In genomic region chr10:1744524-1744923, GRCh38 we compare ENCODE assay signal across 8 cellular contexts. TPM values are rescaled to one million over a fixed set of nuclear protein-coding genes. Genes with fewer than 3 reads are reported as not detected.
"Had no signal": no experiment of that assay in that cellular context is flagged by ENCODE, and none has a peak within 500 bp of the region (broad histone marks: within the 10 kb centered on the region; RNA-seq: fewer than 3 reads in every experiment).

No MANE protein-coding gene starts in this region.

- H3K4me3 Mint-ChIP-seq: GM23338, HFFc6 had no signal

- H3K36me3 ChIP-seq: HAP-1 had no signal

- H3K4me3 ChIP-seq: GM23248, GM23338, HAP-1 had no signal

- ATAC-seq: GM23338, HCT116 had no signal

- H3K4me2 ChIP-seq: GM23338 had no signal

- H3K4me1 ChIP-seq: HAP-1 had no signal

- H3K9me3 ChIP-seq: HAP-1 had no signal

- H2AFZ ChIP-seq: GM23248, GM23338 had no signal

- H3K9ac ChIP-seq: GM23248 had no signal

- H3K27ac Mint-ChIP-seq: GM23338, HFFc6 had no signal

- DNase-seq: GM23248, GOT3, H7, HCEC 1CT, HFFc6 had no signal

- H3K27ac ChIP-seq: GM23248 had no signal

RNA-seq across cellular contexts. Expression of gene ADARB2, which starts 7.2 kb away (rescaled TPM):
- total RNA-seq: GM23248, HFFc6 had no signal
- polyA plus RNA-seq: GM23248 had no signal
